ENCODE assay signal across 1 cellular context in genomic region chr10:114897011-114897410, GRCh38.
TF ChIP-seq lines count a peak whose summit lies in the region.

No MANE protein-coding gene starts in this region.

TF ChIP-seq in H1, 55 proteins besides CTCF, POLR2A, EP300 and RAD21:
- peak; percentile 42; the same call in 1 of the 2 replicates for TF ChIP-seq SRF (IDR thresholded peaks at IDR 0.05; ENCODE audit: low read depth, low read length)
TF ChIP-seq in H1: peak in this region for 1; not testable (repeated sequence) for 54.
